16 cellular contexts compared by ENCODE assay signal in genomic region chr17:676965-677364, GRCh38. TPM values are rescaled to one million over a fixed set of nuclear protein-coding genes. Genes with fewer than 3 reads are reported as not detected.
DNase-seq lines count a peak whose midpoint lies in the region; ATAC-seq and TF ChIP-seq lines count a peak whose summit lies in the region.
"Had no signal": no experiment of that assay in that cellular context is flagged by ENCODE, and none has a peak within 500 bp of the region (broad histone marks: within the 10 kb centered on the region; RNA-seq: fewer than 3 reads in every experiment).

No MANE protein-coding gene starts in this region.

- no peak for DNase-seq in right atrium auricular region (ENCODE audit: low spot score)
- DNase-seq in left ventricle myocardium superior, result no peak
- DNase-seq in esophagus muscularis mucosa (ENCODE audit: extremely low spot score), result no peak
- no peak for DNase-seq in nephron progenitor cell
- DNase-seq in thyroid gland, result no peak
- no peak for DNase-seq in RPMI8226
- no peak for DNase-seq in NCI-H2081 (lab: John Stamatoyannopoulos, UW)
- no peak for DNase-seq in A673 (ENCODE audit: low spot score)
- DNase-seq: 8988T; Calu3; CD8-positive, alpha-beta T cell; DMS79 treated with DMSO at 0.1 percent for 48 hours had no signal

- no peaks in the 10 kb centered on the region for H3K27me3 Mint-ChIP-seq in nephron progenitor cell (ENCODE audit: low read depth, poor library complexity)
- H3K27me3 Mint-ChIP-seq: B cell had no signal

- intact Hi-C loops in left ventricle myocardium superior (cut with micrococcal nuclease), result no loop called here
- intact Hi-C loops in esophagus muscularis mucosa (cut with DNase I), result no loop called here
- intact Hi-C loops in thyroid gland (cut with DNase I), result no loop called here
- intact Hi-C loops in A673 (cut with micrococcal nuclease; ENCODE audit: unreplicated experiment), result no loop called here

- TF ChIP-seq POLR2A in esophagus muscularis mucosa (IDR thresholded peaks at IDR 0.05; ENCODE audit: low read depth), result no peak
- TF ChIP-seq POLR2A in thyroid gland (IDR thresholded peaks at IDR 0.05), result no peak

- BruUV-seq in A673 (replicated peaks; lab: Mats Ljungman, UMichigan), result no TSS peak

- TF ChIP-seq CTCF in right atrium auricular region (IDR thresholded peaks at IDR 0.05), result no peak
- no peak for TF ChIP-seq CTCF in esophagus muscularis mucosa (IDR thresholded peaks at IDR 0.05)
- no peak for TF ChIP-seq CTCF in nephron progenitor cell (IDR thresholded peaks at IDR 0.05)
- TF ChIP-seq CTCF in thyroid gland (IDR thresholded peaks at IDR 0.05), result no peak
- TF ChIP-seq CTCF in A673 (conservative IDR thresholded peaks at IDR 0.05; ENCODE audit: low read depth, low read length), result no peak

- H3K27ac Mint-ChIP-seq in nephron progenitor cell, result peak overlapping the region; percentile 36
- H3K27ac Mint-ChIP-seq: B cell; CD8-positive, alpha-beta T cell; GM23338 had no signal

- POLR2A ChIA-PET in A673 (lab: Charles Lee; ENCODE audit: low non-redundant PET), result no interaction called here

- CTCF ChIA-PET in A673 (lab: Charles Lee), result no interaction called here

- H3K9me3 Mint-ChIP-seq in nephron progenitor cell, result peaks cover 3% of the 10 kb centered on the region
- H3K9me3 Mint-ChIP-seq: CD8-positive, alpha-beta T cell; GM23338 had no signal

- H3K27ac ChIP-seq in right atrium auricular region (peak overlapping the region; percentile 54 to 60), esophagus muscularis mucosa (replicated peaks in 1 of 4) (peak overlapping the region; percentile 63 to 77 (median 72)), thyroid gland (peak overlapping the region in 2 of 3 donors; percentile 14 to 71), A673 (ENCODE audit: low read depth, low read length, poor library complexity, severe bottlenecking) (no peak overlapping the region)
- H3K27ac ChIP-seq: BLaER1 treated with 17β-estradiol and CSF1 and Interleukin-3, amounts not matched to agents 10 nM and 100 nM had no signal

- H3K4me1 ChIP-seq in right atrium auricular region, result no peaks in the 10 kb centered on the region
- peaks cover 7 to 63% (median 46%) of the 10 kb centered on the region in 4 donors for H3K4me1 ChIP-seq in esophagus muscularis mucosa
- peaks cover 20 to 26% of the 10 kb centered on the region in 2 donors for H3K4me1 ChIP-seq in thyroid gland
- peaks cover 7% of the 10 kb centered on the region for H3K4me1 ChIP-seq in A673 (ENCODE audit: insufficient read depth, low read length, poor library complexity, severe bottlenecking)

- WGBS in esophagus muscularis mucosa, result 71% methylated on average over 4 of the region's 4 CpGs
- WGBS in thyroid gland, 2 donors, result 66 to 73% methylated on average over 4 of the region's 4 CpGs

- TF ChIP-seq EP300 in esophagus muscularis mucosa (IDR thresholded peaks at IDR 0.05), result no peak

- ATAC-seq in left ventricle myocardium superior, result no peak
- ATAC-seq: CD8-positive, alpha-beta T cell; GM12878; GM23338 had no signal

- H3K4me3 ChIP-seq in right atrium auricular region, result no peak overlapping the region
- H3K4me3 ChIP-seq in esophagus muscularis mucosa, result no peak overlapping the region
- no peak overlapping the region for H3K4me3 ChIP-seq in thyroid gland (replicated peaks in 1 of 3)
- H3K4me3 ChIP-seq in A673 (ENCODE audit: low read depth, low read length, poor library complexity, severe bottlenecking), result no peak overlapping the region
- H3K4me3 ChIP-seq: BLaER1 treated with 17β-estradiol and CSF1 and Interleukin-3, amounts not matched to agents 10 nM and 100 nM; GM12878; GM23338 had no signal

- no peaks in the 10 kb centered on the region for H3K9me3 ChIP-seq in right atrium auricular region
- H3K9me3 ChIP-seq in esophagus muscularis mucosa, result no peaks in the 10 kb centered on the region
- no peaks in the 10 kb centered on the region for H3K9me3 ChIP-seq in thyroid gland
- H3K9me3 ChIP-seq in A673 (ENCODE audit: low read depth, low read length, poor library complexity, severe bottlenecking), result no peaks in the 10 kb centered on the region
- H3K9me3 ChIP-seq: BLaER1 treated with 17β-estradiol and CSF1 and Interleukin-3, amounts not matched to agents 10 nM and 100 nM had no signal

- H3K4me3 Mint-ChIP-seq in nephron progenitor cell, result no peak overlapping the region
- H3K4me3 Mint-ChIP-seq: B cell; CD8-positive, alpha-beta T cell; GM23338 had no signal

- H3K27me3 ChIP-seq in right atrium auricular region (no peaks in the 10 kb centered on the region), esophagus muscularis mucosa (no peaks in the 10 kb centered on the region), thyroid gland (no peaks in the 10 kb centered on the region), A673 (replicated peaks; ENCODE audit: insufficient read depth, low read depth, low read length, poor library complexity) (no peaks in the 10 kb centered on the region)
- H3K27me3 ChIP-seq: BLaER1 treated with 17β-estradiol and CSF1 and Interleukin-3, amounts not matched to agents 10 nM and 100 nM had no signal

- H3K36me3 ChIP-seq in right atrium auricular region, result no peaks in the 10 kb centered on the region
- peaks cover 0 to 7% (median 3%) of the 10 kb centered on the region in 4 donors for H3K36me3 ChIP-seq in esophagus muscularis mucosa
- H3K36me3 ChIP-seq in thyroid gland, result no peaks in the 10 kb centered on the region
- H3K36me3 ChIP-seq in A673 (ENCODE audit: insufficient read depth, low read length, poor library complexity, severe bottlenecking), result no peaks in the 10 kb centered on the region

- peaks cover 15% of the 10 kb centered on the region for H3K4me1 Mint-ChIP-seq in nephron progenitor cell
- H3K4me1 Mint-ChIP-seq: B cell had no signal

- peaks cover 35% of the 10 kb centered on the region for H3K36me3 Mint-ChIP-seq in nephron progenitor cell (ENCODE audit: low read depth)

RNA-seq across cellular contexts. Expression of gene VPS53, which starts 37.7 kb away (rescaled TPM):
- total RNA-seq in right atrium auricular region (10 to 100 TPM; 11.3 to 17.9 TPM), left ventricle myocardium superior (35.4 TPM), esophagus muscularis mucosa (10 to 100 TPM; 19.9 to 24.9 (median 22.8) TPM), thyroid gland (10 to 100 TPM; 39.8 to 55.9 (median 43.9) TPM), A673 (2021) (80.0 and 92.3 TPM in 2 replicates)

RNA-seq across cellular contexts. Expression of gene TLCD3A, which starts 55.4 kb away (rescaled TPM):
- total RNA-seq in right atrium auricular region, result 1 to 10 TPM; 1.5 to 4.8 TPM
- 2.3 TPM for total RNA-seq in left ventricle myocardium superior
- total RNA-seq in esophagus muscularis mucosa, result 10 to 100 TPM in 1 of 4 donors, 1 to 10 TPM in 3; 2.1 to 10.8 (median 5.1) TPM
- 10 to 100 TPM in 3 of 4 donors, 1 to 10 TPM in 1; 9.0 to 13.7 (median 10.9) TPM for total RNA-seq in thyroid gland
- total RNA-seq in A673 (2021), result 38.7 and 49.2 TPM in 2 replicates
